In genomic region chr12:50222275-50222783, GRCh38 we compare ENCODE assay signal across 1 cellular context.
TF ChIP-seq lines count a peak whose summit lies in the region.

No MANE protein-coding gene starts in this region.

TF ChIP-seq in H1, 55 proteins besides CTCF, POLR2A, EP300 and RAD21 (continued from another document):
- TF ChIP-seq SIN3A (conservative IDR thresholded peaks at IDR 0.05 in 1 of 2, IDR thresholded peaks at IDR 0.05 in 1 of 2; ENCODE audit: low read depth in 1 of 2, low read length in 2 of 2): peak; percentile 17 to 75; a peak in 2 of 4 replicates
- TF ChIP-seq HDAC2 (IDR thresholded peaks at IDR 0.05; ENCODE audit: borderline replicate concordance in 1 of 2, low read depth in 2 of 2, low read length in 2 of 2): peak in 1 of 2 experiments; percentile 79; a peak in 1 of 4 replicates
- TF ChIP-seq TAF1 (IDR thresholded peaks at IDR 0.05; ENCODE audit: low read depth, low read length): peak; percentile 70
- TF ChIP-seq GTF2F1 (IDR thresholded peaks at IDR 0.05; ENCODE audit: borderline replicate concordance, low read depth, low read length): no peak
- no peak for TF ChIP-seq SIRT6 (IDR thresholded peaks at IDR 0.05; ENCODE audit: low read length)
- peak; percentile 19 for TF ChIP-seq ASH2L (IDR thresholded peaks at IDR 0.05; ENCODE audit: low read length)
